8 cellular contexts compared by ENCODE assay signal in the genomic region with DNA sequence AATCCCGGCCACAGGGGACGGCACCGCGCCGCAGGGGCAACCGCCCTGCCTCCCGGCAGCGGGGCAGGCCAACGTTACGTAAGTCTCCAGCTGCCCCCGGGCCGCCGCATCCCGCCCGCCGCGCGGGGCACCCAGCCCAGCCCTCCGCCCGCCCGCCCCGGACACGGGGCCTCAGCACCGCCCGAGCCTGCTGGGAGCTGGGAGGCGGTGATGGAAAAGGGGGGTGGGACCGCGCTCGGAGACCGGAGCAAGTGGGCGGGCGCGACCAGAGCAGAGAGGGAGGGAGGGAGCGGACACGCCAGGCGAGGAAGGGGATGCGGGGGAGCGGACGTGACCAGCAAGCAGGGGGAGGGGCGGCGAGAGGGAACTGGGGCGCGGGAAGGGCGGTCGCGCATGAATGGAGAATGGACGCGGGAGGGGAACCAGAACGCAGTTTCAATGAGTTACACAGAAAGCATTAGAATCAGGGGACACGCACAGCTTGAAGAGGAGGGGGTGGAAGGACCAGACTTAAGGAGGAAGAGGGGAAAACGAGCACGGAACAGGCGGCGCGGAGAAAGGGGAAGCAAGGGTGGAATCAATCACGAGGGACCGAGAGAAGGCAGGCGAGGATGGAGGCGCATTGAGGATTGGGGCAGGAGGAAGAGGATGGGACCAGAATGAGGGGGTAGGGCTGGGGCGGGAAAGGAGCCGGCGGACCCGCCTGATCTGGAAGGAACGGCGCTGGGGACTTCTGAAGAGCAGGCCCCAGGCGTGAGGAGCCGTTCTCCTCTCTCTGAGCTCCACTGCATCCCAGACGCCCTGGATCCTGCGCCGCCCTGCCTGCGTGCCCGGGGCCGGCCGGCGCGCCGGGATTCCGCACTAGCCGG. TPM values are rescaled to one million over a fixed set of nuclear protein-coding genes. Genes with fewer than 3 reads are reported as not detected.
DNase-seq lines count a peak whose midpoint lies in the region; ATAC-seq and TF ChIP-seq lines count a peak whose summit lies in the region.

No MANE protein-coding gene starts in this region.

- TF ChIP-seq RAD21 in neural cell (conservative IDR thresholded peaks at IDR 0.05), result no peak

- H3K9me3 ChIP-seq in RWPE2 (ENCODE audit: severe bottlenecking) (no peaks in the 10 kb centered on the region), neural cell (ENCODE audit: low read length) (no peaks in the 10 kb centered on the region), stomach smooth muscle (ENCODE audit: control insufficient read depth in 2 of 2, low read length in 2 of 2) (no peaks in the 10 kb centered on the region)

- peaks cover 42% of the 10 kb centered on the region for H3K4me1 ChIP-seq in KMS-11 (ENCODE audit: low read depth, poor library complexity, severe bottlenecking)
- peaks cover 31% of the 10 kb centered on the region for H3K4me1 ChIP-seq in RWPE2 (ENCODE audit: insufficient read depth, poor library complexity, severe bottlenecking)
- H3K4me1 ChIP-seq in stomach smooth muscle (ENCODE audit: control insufficient read depth, insufficient read depth, low read length), result peaks cover 38% of the 10 kb centered on the region

- H3K4me2 ChIP-seq in KMS-11 (peak overlapping the region; percentile 98), neural cell (ENCODE audit: low read length) (peak overlapping the region; percentile 84)

- DNase-seq in DMS53 treated with DMSO at 0.1 percent for 48 hours (lab: John Stamatoyannopoulos, UW; ENCODE audit: unreplicated experiment), result peak; percentile 59
- peak; percentile 97 for DNase-seq in RWPE2 (ENCODE audit: low spot score)
- DNase-seq in activated naive CD4-positive, alpha-beta T cell (lab: John Stamatoyannopoulos, UW), result peak; percentile 28 to 45 (median 34)
- DNase-seq in foreskin fibroblast, result peak; percentile 96 to 98

- H3K9ac ChIP-seq in KMS-11 (peak overlapping the region; percentile 98), neural cell (ENCODE audit: low read length) (peak overlapping the region; percentile 95), stomach smooth muscle (ENCODE audit: low read length in 2 of 2) (peak overlapping the region; percentile 89 to 97)

- H4K20me1 ChIP-seq in KMS-11 (ENCODE audit: insufficient read depth) (peaks cover 20% of the 10 kb centered on the region), neural cell (ENCODE audit: insufficient read depth) (no peaks in the 10 kb centered on the region)

- no peaks in the 10 kb centered on the region for H3K9me2 ChIP-seq in neural cell (ENCODE audit: insufficient read depth, low read length)

- H2AFZ ChIP-seq in KMS-11 (ENCODE audit: low read depth), result no peak overlapping the region
- H2AFZ ChIP-seq in neural cell (ENCODE audit: low read depth, low read length), result peak overlapping the region; percentile 69

- H3K27me3 ChIP-seq in KMS-11 (ENCODE audit: insufficient read depth, low read depth), result no peaks in the 10 kb centered on the region
- no peaks in the 10 kb centered on the region for H3K27me3 ChIP-seq in RWPE2 (ENCODE audit: insufficient read depth, poor library complexity, severe bottlenecking)
- no peaks in the 10 kb centered on the region for H3K27me3 ChIP-seq in neural cell (ENCODE audit: insufficient read depth, low read depth, low read length)
- H3K27me3 ChIP-seq in stomach smooth muscle (ENCODE audit: control insufficient read depth in 1 of 2, insufficient read depth in 2 of 2, low read length in 2 of 2), result no peaks in the 10 kb centered on the region

- TF ChIP-seq CTCF in KMS-11 (conservative IDR thresholded peaks at IDR 0.05; ENCODE audit: low read depth, low read length), result no peak
- TF ChIP-seq CTCF in RWPE2 (IDR thresholded peaks at IDR 0.05; ENCODE audit: poor library complexity, severe bottlenecking), result peak; percentile 3
- no peak for TF ChIP-seq CTCF in foreskin fibroblast (IDR thresholded peaks at IDR 0.05; ENCODE audit: low read depth, low read length)
- no peak for TF ChIP-seq CTCF in neural cell (IDR thresholded peaks at IDR 0.05; ENCODE audit: poor library complexity, severe bottlenecking)

- peaks cover 6% of the 10 kb centered on the region; the same call in 1 of the 2 replicates for H3K36me3 ChIP-seq in KMS-11 (ENCODE audit: insufficient read depth)
- peaks cover 35% of the 10 kb centered on the region for H3K36me3 ChIP-seq in RWPE2 (ENCODE audit: low read depth)
- no peaks in the 10 kb centered on the region for H3K36me3 ChIP-seq in neural cell (ENCODE audit: insufficient read depth, low read length)
- H3K36me3 ChIP-seq in stomach smooth muscle (ENCODE audit: control insufficient read depth in 2 of 2, insufficient read depth in 2 of 2, low read length in 2 of 2), result no peaks in the 10 kb centered on the region

- no peak for TF ChIP-seq EP300 in neural cell (conservative IDR thresholded peaks at IDR 0.05; ENCODE audit: poor library complexity, severe bottlenecking)

- peaks cover 59% of the 10 kb centered on the region for H3K79me2 ChIP-seq in KMS-11 (ENCODE audit: insufficient read depth, low read depth)
- peaks cover 39% of the 10 kb centered on the region for H3K79me2 ChIP-seq in neural cell (replicated peaks; ENCODE audit: insufficient read depth, low read length)

- peak; percentile 17 for ATAC-seq in RWPE2 (ENCODE audit: low read depth)
- no peak for ATAC-seq in GM18870 (IDR thresholded peaks at IDR 0.05; ENCODE audit: unreplicated experiment)

- H3K4me3 ChIP-seq in KMS-11 (IDR thresholded peaks at IDR 0.05; ENCODE audit: insufficient read depth, low read depth, low read length), result no peak overlapping the region
- peak overlapping the region; percentile 81 for H3K4me3 ChIP-seq in RWPE2 (ENCODE audit: severe bottlenecking)
- H3K4me3 ChIP-seq in foreskin fibroblast (ENCODE audit: low read depth in 1 of 2, low read length in 2 of 2), result peak overlapping the region; percentile 84 to 94
- H3K4me3 ChIP-seq in neural cell (ENCODE audit: low read length), result peak overlapping the region; percentile 99
- H3K4me3 ChIP-seq in stomach smooth muscle (ENCODE audit: low read length in 2 of 2), result peak overlapping the region; percentile 76 to 90

- no peaks in the 10 kb centered on the region for H3F3A ChIP-seq in neural cell (ENCODE audit: insufficient read depth, low read length, poor library complexity, severe bottlenecking)

- H3K27ac ChIP-seq in KMS-11 (peak overlapping the region; percentile 100), RWPE2 (ENCODE audit: poor library complexity, severe bottlenecking) (peak overlapping the region; percentile 99), neural cell (ENCODE audit: low read length) (peak overlapping the region; percentile 92), stomach smooth muscle (ENCODE audit: low read length) (peak overlapping the region; percentile 90)

TF ChIP-seq in neural cell, 6 proteins besides CTCF, POLR2A, EP300 and RAD21:
- TF ChIP-seq POLR2AphosphoS5 (IDR thresholded peaks at IDR 0.05), result peak; percentile 69
- TF ChIP-seq REST (IDR thresholded peaks at IDR 0.05; ENCODE audit: borderline replicate concordance), result no peak
TF ChIP-seq in neural cell: peak in this region for 1.

RNA-seq across cellular contexts. Expression of gene PKM, which starts 0.6 kb away (rescaled TPM):
- 361 and 383 TPM in 2 replicates for polyA plus RNA-seq in neural cell
- polyA minus RNA-seq in neural cell, result 293 and 323 TPM in 2 replicates

RNA-seq across cellular contexts. Expression of gene GRAMD2A, which starts 32.8 kb away (rescaled TPM):
- 1.9 and 3.2 TPM in 2 replicates for polyA plus RNA-seq in neural cell
- polyA minus RNA-seq in neural cell, result 2.1 and 2.9 TPM in 2 replicates

RNA-seq across cellular contexts. Expression of gene PARP6, which starts 41.9 kb away (rescaled TPM):
- 200 and 218 TPM in 2 replicates for polyA plus RNA-seq in neural cell
- 138 and 150 TPM in 2 replicates for polyA minus RNA-seq in neural cell

Comparison
In these comparisons a context has a peak if more than half of its experiments do, and no peak if none do; other contexts are left out.
1. DNase-seq: peak in every context shown above with its lines; median percentile 97 in RWPE2; 97 in foreskin fibroblast; 59 in DMS53 treated with DMSO at 0.1 percent for 48 hours; 34 in activated naive CD4-positive, alpha-beta T cell.